ENCODE assay signal across 24 cellular contexts in genomic region chr6:49662231-49662876, GRCh38. TPM values are rescaled to one million over a fixed set of nuclear protein-coding genes. Genes with fewer than 3 reads are reported as not detected.
"Had no signal": no experiment of that assay in that cellular context is flagged by ENCODE, and none has a peak within 500 bp of the region (broad histone marks: within the 10 kb centered on the region; RNA-seq: fewer than 3 reads in every experiment).

No MANE protein-coding gene starts in this region.

- H3K36me3 Mint-ChIP-seq: IgD-negative memory B cell had no signal

- H3K9ac ChIP-seq: SK-N-SH had no signal

- H3K27ac ChIP-seq: HL-60, RWPE1 had no signal

- H3K27ac Mint-ChIP-seq: IgD-negative memory B cell had no signal

- H3K4me1 Mint-ChIP-seq: IgD-negative memory B cell had no signal

- H3K9me3 ChIP-seq: SK-N-SH had no signal

- H3K4me2 ChIP-seq: SK-N-SH had no signal

- H3K4me3 Mint-ChIP-seq: IgD-negative memory B cell had no signal

- DNase-seq: KBM-7, MV-4-11, NCI-H1048, NCI-H1105, NCI-H1417, NCI-H1436 treated with DMSO at 0.1 percent for 48 hours, NCI-H1694, NCI-H187 treated with DMSO at 0.1 percent for 48 hours, NCI-H2029 treated with DMSO at 0.1 percent for 48 hours, NCI-H2171 treated with DMSO at 0.1 percent for 48 hours, NCI-H345, NCI-H446 treated with DMSO at 0.1 percent for 48 hours, NCI-H510A treated with DMSO at 0.1 percent for 48 hours, NCI-H526, SHP77, SK-N-SH had no signal

- H3K27me3 Mint-ChIP-seq: IgD-negative memory B cell had no signal

- FAIRE-seq: HTR-8/SVneo, RCC 7860 had no signal

RNA-seq across cellular contexts. Expression of gene RHAG, which starts 25.7 kb away (rescaled TPM):
- total RNA-seq: LHCN-M2, MCF 10A, SK-MEL-5 had no signal
- polyA plus RNA-seq: IgD-negative memory B cell, SK-N-SH had no signal

RNA-seq across cellular contexts. Expression of gene CRISP2, which starts 51.0 kb away (rescaled TPM):
- total RNA-seq: LHCN-M2, MCF 10A, SK-MEL-5 had no signal
- polyA plus RNA-seq: IgD-negative memory B cell, SK-N-SH had no signal
